Comparison of ENCODE assay signal across 18 cellular contexts in genomic region chr2:24253303-24253919, GRCh38.
A peak's percentile ranks its signal among the peaks of the same experiment; 100 is the strongest.
DNase-seq lines count a peak whose midpoint lies in the region; FAIRE-seq and TF ChIP-seq lines count a peak whose summit lies in the region.
"Had no signal": no experiment of that assay in that cellular context is flagged by ENCODE, and none has a peak within 500 bp of the region (broad histone marks: within the 10 kb centered on the region; RNA-seq: fewer than 3 reads in every experiment).

No MANE protein-coding gene starts in this region.

- no peak for TF ChIP-seq EP300 in H1 (IDR thresholded peaks at IDR 0.05; ENCODE audit: borderline replicate concordance in 1 of 2, low read depth in 2 of 2, low read length in 2 of 2)

- H3K27me3 Mint-ChIP-seq in neural crest cell (ENCODE audit: low read depth): no peaks in the 10 kb centered on the region
- H3K27me3 Mint-ChIP-seq: CD4-positive, CD25-positive, alpha-beta regulatory T cell; stimulated activated memory B cell treated with anti-CD40 and anti-IgM and Interleukin-4, amounts not matched to agents 10 μg/mL and 1 μg/mL and 100 μg/mL, for 72 hours had no signal

- no peak overlapping the region for H3K9ac ChIP-seq in H1 (replicated peaks in 1 of 4; ENCODE audit: extremely low read depth in 1 of 4, low read depth in 3 of 4, low read length in 3 of 4)

- no peak overlapping the region for H2BK12ac ChIP-seq in H1 (ENCODE audit: low read depth, low read length)

- TF ChIP-seq POLR2A in H1 (IDR thresholded peaks at IDR 0.05; ENCODE audit: control extremely low read depth in 1 of 2, low read depth in 2 of 2, low read length in 2 of 2): no peak

- H2BK20ac ChIP-seq in H1 (ENCODE audit: low read length): no peak overlapping the region

- H3K14ac ChIP-seq in H1 (ENCODE audit: insufficient read length): no peak overlapping the region

- H4K20me1 ChIP-seq in H1 (replicated peaks in 1 of 2; ENCODE audit: control insufficient read depth in 1 of 2, insufficient read depth in 2 of 2, low read length in 2 of 2): no peaks in the 10 kb centered on the region

- TF ChIP-seq RAD21 in H1 (IDR thresholded peaks at IDR 0.05 in 1 of 2, conservative IDR thresholded peaks at IDR 0.05 in 1 of 2; ENCODE audit: low read depth in 2 of 2, low read length in 2 of 2): no peak

- peak; percentile 63 for FAIRE-seq in H1 (lab: Jason Lieb, UNC)

- H3K4me3 Mint-ChIP-seq in neural crest cell: no peak overlapping the region
- H3K4me3 Mint-ChIP-seq: CD4-positive, CD25-positive, alpha-beta regulatory T cell; endodermal cell; stimulated activated memory B cell treated with anti-CD40 and anti-IgM and Interleukin-4, amounts not matched to agents 10 μg/mL and 1 μg/mL and 100 μg/mL, for 72 hours had no signal

- no peak overlapping the region for H3K4me3 ChIP-seq in H1 (ENCODE audit: extremely low read depth in 1 of 4, insufficient read depth in 2 of 4, low read depth in 3 of 4, low read length in 4 of 4)
- H3K4me3 ChIP-seq in ascending aorta: no peak overlapping the region
- H3K4me3 ChIP-seq: cardiac muscle cell, MG63, SK-N-MC, vagina had no signal

- H3K27me3 ChIP-seq in H1 (replicated peaks in 1 of 4; ENCODE audit: control insufficient read depth in 3 of 4, extremely low read depth in 1 of 4, insufficient read depth in 3 of 4, low read length in 3 of 4) (no peaks in the 10 kb centered on the region), ascending aorta (no peaks in the 10 kb centered on the region)
- H3K27me3 ChIP-seq: cardiac muscle cell, MG63, vagina had no signal

- H3K79me2 ChIP-seq in H1 (ENCODE audit: control insufficient read depth in 1 of 2, insufficient read depth in 2 of 2, low read length in 2 of 2): no peaks in the 10 kb centered on the region

- H3K4me1 Mint-ChIP-seq in neural crest cell: no peaks in the 10 kb centered on the region
- H3K4me1 Mint-ChIP-seq: endodermal cell; stimulated activated memory B cell treated with anti-CD40 and anti-IgM and Interleukin-4, amounts not matched to agents 10 μg/mL and 1 μg/mL and 100 μg/mL, for 72 hours had no signal

- CTCF ChIA-PET in H1 (lab: Charles Lee; ENCODE audit: partially characterized antibody): no interaction called here

- H4K8ac ChIP-seq in H1 (ENCODE audit: extremely low read depth, insufficient read depth, low read length): no peak overlapping the region

- peak; percentile 4 for DNase-seq in Daoy (ENCODE audit: low read depth)
- peak; percentile 64 for DNase-seq in NCI-H460 (ENCODE audit: extremely low read depth, low read depth)
- DNase-seq in H1 (ENCODE audit: low read depth in 1 of 2, low spot score in 2 of 2): no peak
- no peak for DNase-seq in neural crest cell (ENCODE audit: low read depth, low spot score)
- no peak for DNase-seq in stimulated activated naive CD4-positive, alpha-beta T cell (lab: John Stamatoyannopoulos, UW)
- DNase-seq in DMS153 (lab: John Stamatoyannopoulos, UW): no peak
- no peak for DNase-seq in NCI-H82 treated with DMSO at 0.1 percent for 48 hours (lab: John Stamatoyannopoulos, UW; ENCODE audit: unreplicated experiment)
- DNase-seq in ascending aorta (ENCODE audit: low spot score in 2 of 2): no peak
- DNase-seq: activated naive CD4-positive, alpha-beta T cell; CD4-positive, CD25-positive, alpha-beta regulatory T cell; endodermal cell; MG63; NCI-H2081 treated with DMSO at 0.1 percent for 48 hours; NK-92 treated with Interleukin-12 subunit alpha and Interleukin-12 subunit beta, amount 100 ng/mL, for 24 hours had no signal

- H3K27ac Mint-ChIP-seq in neural crest cell (ENCODE audit: unreplicated experiment): peak overlapping the region; percentile 39
- H3K27ac Mint-ChIP-seq: endodermal cell; stimulated activated memory B cell treated with anti-CD40 and anti-IgM and Interleukin-4, amounts not matched to agents 10 μg/mL and 1 μg/mL and 100 μg/mL, for 72 hours had no signal

- intact Hi-C loops in ascending aorta (cut with DNase I): no loop called here

- H3K9me3 Mint-ChIP-seq in neural crest cell: no peaks in the 10 kb centered on the region
- H3K9me3 Mint-ChIP-seq: CD4-positive, CD25-positive, alpha-beta regulatory T cell; endodermal cell; stimulated activated memory B cell treated with anti-CD40 and anti-IgM and Interleukin-4, amounts not matched to agents 10 μg/mL and 1 μg/mL and 100 μg/mL, for 72 hours had no signal

- no peaks in the 10 kb centered on the region; a peak in 1 of 7 replicates for H3K4me1 ChIP-seq in H1 (replicated peaks in 1 of 4; ENCODE audit: control insufficient read depth in 3 of 4, insufficient read depth in 4 of 4, low read length in 3 of 4)
- H3K4me1 ChIP-seq in ascending aorta: no peaks in the 10 kb centered on the region
- H3K4me1 ChIP-seq: vagina had no signal

- H2BK15ac ChIP-seq in H1 (ENCODE audit: low read length): no peak overlapping the region

- no peak overlapping the region for H2BK5ac ChIP-seq in H1 (ENCODE audit: low read depth, low read length)

- H3K36me3 ChIP-seq in H1 (ENCODE audit: control insufficient read depth in 2 of 4, insufficient read depth in 4 of 4, low read length in 3 of 4) (no peaks in the 10 kb centered on the region; a peak in 1 of 8 replicates), ascending aorta (peaks cover 31 to 64% of the 10 kb centered on the region in 2 donors)

- no peak overlapping the region for H3K4ac ChIP-seq in H1 (replicated peaks; ENCODE audit: insufficient read length, low read depth, low read length)

- no peak overlapping the region for H4K5ac ChIP-seq in H1 (ENCODE audit: insufficient read length, low read depth, low read length)

- no peaks in the 10 kb centered on the region for H3K79me1 ChIP-seq in H1 (ENCODE audit: low read depth, low read length)

- no peak overlapping the region for H3K18ac ChIP-seq in H1 (ENCODE audit: extremely low read depth, low read length)

- peaks cover 2% of the 10 kb centered on the region for H3K36me3 Mint-ChIP-seq in neural crest cell (ENCODE audit: low read depth)

- TF ChIP-seq CTCF in H1 (IDR thresholded peaks at IDR 0.05; ENCODE audit: control extremely low read depth in 1 of 3, insufficient read depth in 1 of 3, low read depth in 1 of 3, low read length in 3 of 3) (no peak), neural crest cell (conservative IDR thresholded peaks at IDR 0.05) (no peak), ascending aorta (IDR thresholded peaks at IDR 0.05) (no peak)

- H2BK120ac ChIP-seq in H1 (replicated peaks; ENCODE audit: low read depth, low read length): no peak overlapping the region

- H3K56ac ChIP-seq in H1 (replicated peaks; ENCODE audit: insufficient read length, low read depth, low read length): no peak overlapping the region

- 89% methylated on average over 6 of the region's 6 CpGs; no CpG with 5 or more reads in 1 of the 2 experiments for WGBS in H1 (ENCODE audit: extremely low coverage in 1 of 2, insufficient coverage in 1 of 2, insufficient read length in 1 of 2, insufficient replicate concordance in 2 of 2, low coverage in 1 of 2, low lambda C conversion rate in 2 of 2, missing lambda C conversion rate in 1 of 2), 2 experiments

- no peak overlapping the region for H2AK5ac ChIP-seq in H1 (ENCODE audit: low read depth, low read length)

- H3K9me3 ChIP-seq in H1 (ENCODE audit: insufficient read depth in 2 of 2, low read depth in 1 of 2, low read length in 1 of 2) (no peaks in the 10 kb centered on the region), ascending aorta (no peaks in the 10 kb centered on the region)
- H3K9me3 ChIP-seq: MG63, vagina had no signal

- H3K4me2 ChIP-seq in H1 (ENCODE audit: insufficient read depth in 1 of 2, low read depth in 2 of 2, low read length in 2 of 2): no peak overlapping the region

- POLR2A ChIA-PET in H1 (lab: Charles Lee; ENCODE audit: partially characterized antibody): no interaction called here

- H3K27ac ChIP-seq in H1 (ENCODE audit: low read depth, low read length) (no peak overlapping the region), ascending aorta (no peak overlapping the region)
- H3K27ac ChIP-seq: cardiac muscle cell, SK-N-MC, vagina had no signal

- no peak overlapping the region for H3K23ac ChIP-seq in H1 (ENCODE audit: insufficient read length)

- no peak overlapping the region for H4K91ac ChIP-seq in H1 (replicated peaks; ENCODE audit: insufficient read length, low read length)

- H2AFZ ChIP-seq in H1 (ENCODE audit: low read length): no peak overlapping the region

- no peaks in the 10 kb centered on the region for H3K23me2 ChIP-seq in H1 (ENCODE audit: low read depth, low read length)

TF ChIP-seq in H1, 55 proteins besides CTCF, POLR2A, EP300 and RAD21:
- TF ChIP-seq CEBPB (IDR thresholded peaks at IDR 0.05; ENCODE audit: low read depth, low read length) (peak; percentile 80), EZH2 (IDR thresholded peaks at IDR 0.05; ENCODE audit: low read depth, low read length, severe bottlenecking) (no peak), JUND (IDR thresholded peaks at IDR 0.05; ENCODE audit: low read length) (0 out of 2 replicates have a peak, but pooled peaks have one; percentile 17), YY1 (IDR thresholded peaks at IDR 0.05; ENCODE audit: low read depth, low read length) (no peak), PHF8 (conservative IDR thresholded peaks at IDR 0.05; ENCODE audit: low read depth, low read length) (no peak)
TF ChIP-seq in H1: peak in this region for 2.

Comparison
In these comparisons a context has a peak if more than half of its experiments do, and no peak if none do; other contexts are left out.
1. DNase-seq: peak in Daoy (single experiment) and NCI-H460 (single experiment); none in H1 (0 of 2), neural crest cell (single experiment), stimulated activated naive CD4-positive, alpha-beta T cell (0 of 6), DMS153 (single experiment), NCI-H82 treated with DMSO at 0.1 percent for 48 hours (single experiment) and ascending aorta (0 of 2).